ENCODE assay signal across 12 cellular contexts in the genomic region with DNA sequence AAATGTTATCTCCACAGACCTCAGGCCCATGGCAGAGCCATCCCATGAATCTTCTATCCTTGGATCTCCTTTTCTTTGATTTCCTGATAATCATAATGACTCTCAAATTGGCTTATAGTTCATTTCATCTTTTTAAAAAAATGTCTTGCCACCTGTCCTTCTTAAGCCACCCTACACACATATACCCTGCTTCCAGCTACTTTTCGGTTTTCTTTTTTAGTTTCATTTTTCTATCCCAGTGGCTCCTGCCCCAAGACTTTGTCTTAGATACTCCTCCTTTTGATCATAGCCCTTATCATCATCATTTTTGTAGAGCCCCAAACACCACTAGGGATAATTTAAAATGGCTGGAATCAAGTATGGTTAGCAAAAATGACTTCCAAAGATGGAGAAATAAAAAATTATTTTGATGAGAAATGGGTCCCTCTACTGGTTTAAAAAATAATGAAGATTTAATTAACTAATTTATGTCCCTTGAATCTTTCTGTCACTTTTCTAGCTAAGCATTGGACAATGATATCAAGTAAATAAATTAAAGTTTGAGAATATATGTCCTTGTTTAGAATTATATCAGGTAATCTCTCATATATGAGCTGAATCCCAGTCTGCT.
DNase-seq lines count a peak whose midpoint lies in the region; ATAC-seq and TF ChIP-seq lines count a peak whose summit lies in the region.
"Had no signal": no experiment of that assay in that cellular context is flagged by ENCODE, and none has a peak within 500 bp of the region (broad histone marks: within the 10 kb centered on the region; RNA-seq: fewer than 3 reads in every experiment).

No MANE protein-coding gene starts in this region.

- no peaks in the 10 kb centered on the region for H4K20me1 ChIP-seq in OCI-LY1 (ENCODE audit: insufficient read depth, low read length)

- H3K27ac Mint-ChIP-seq in MCF 10A (ENCODE audit: low read depth, unreplicated experiment) = no peak overlapping the region
- H3K27ac Mint-ChIP-seq: activated T-helper 17 cell treated with anti-CD3 and anti-CD28 coated beads, Interleukin-2, amount 50 U/mL, for 72 hours; naive thymus-derived CD4-positive, alpha-beta T cell had no signal

- H3K4me1 Mint-ChIP-seq in MCF 10A (ENCODE audit: insufficient read depth, unreplicated experiment) = no peaks in the 10 kb centered on the region
- H3K4me1 Mint-ChIP-seq: activated T-helper 17 cell treated with anti-CD3 and anti-CD28 coated beads, Interleukin-2, amount 50 U/mL, for 72 hours; naive thymus-derived CD4-positive, alpha-beta T cell had no signal

- no peaks in the 10 kb centered on the region for H3K9me3 ChIP-seq in breast epithelium
- no peaks in the 10 kb centered on the region for H3K9me3 ChIP-seq in OCI-LY1 (ENCODE audit: low read length)
- H3K9me3 ChIP-seq in upper lobe of right lung = no peaks in the 10 kb centered on the region

- H3F3A ChIP-seq in OCI-LY1 (ENCODE audit: insufficient read depth, low read length) = no peaks in the 10 kb centered on the region

- no peaks in the 10 kb centered on the region for H3K79me2 ChIP-seq in OCI-LY1 (ENCODE audit: insufficient read depth, low read length)

- H2AFZ ChIP-seq in OCI-LY1 (ENCODE audit: low read length) = no peak overlapping the region

- no peak for ATAC-seq in upper lobe of right lung
- ATAC-seq: activated T-helper 17 cell treated with anti-CD3 and anti-CD28 coated beads, Interleukin-2, amount 50 U/mL, for 72 hours; naive thymus-derived CD4-positive, alpha-beta T cell had no signal

- DNase-seq in MCF 10A (ENCODE audit: unreplicated experiment) = no peak
- no peak for DNase-seq in breast epithelium (ENCODE audit: low spot score in 2 of 2)
- DNase-seq in fibroblast of peridontal ligament (ENCODE audit: extremely low read depth) = peak; percentile 44
- DNase-seq in upper lobe of right lung = no peak
- no peak for DNase-seq in activated naive CD4-positive, alpha-beta T cell treated with anti-CD3 and anti-CD28 coated beads, Interleukin-2, amount 50 U/mL, for 16 hours
- DNase-seq in DMS79 treated with DMSO at 0.1 percent for 48 hours (lab: John Stamatoyannopoulos, UW) = no peak
- no peak for DNase-seq in stimulated activated CD4-positive, alpha-beta T cell treated with anti-CD3 and anti-CD28 coated beads, Interleukin-2, amount 100 ng/mL, for 24 hours
- DNase-seq: C1 segment of cervical spinal cord; naive thymus-derived CD4-positive, alpha-beta T cell; T-helper 9 cell had no signal

- no peaks in the 10 kb centered on the region for H3K4me1 ChIP-seq in breast epithelium
- H3K4me1 ChIP-seq in OCI-LY1 (ENCODE audit: insufficient read depth, low read length, severe bottlenecking) = no peaks in the 10 kb centered on the region
- H3K4me1 ChIP-seq in upper lobe of right lung = no peaks in the 10 kb centered on the region

- H3K4me3 ChIP-seq in breast epithelium = no peak overlapping the region
- no peak overlapping the region for H3K4me3 ChIP-seq in OCI-LY1 (ENCODE audit: low read depth, low read length, poor library complexity, severe bottlenecking)
- H3K4me3 ChIP-seq in upper lobe of right lung = no peak overlapping the region

- POLR2A ChIA-PET in MCF 10A (lab: Yijun Ruan, JAX) = no interaction called here

- no TSS peak for BruUV-seq in MCF 10A (replicated peaks; lab: Mats Ljungman, UMichigan)

- TF ChIP-seq CTCF in MCF 10A (IDR thresholded peaks at IDR 0.05; ENCODE audit: unreplicated experiment) (no peak), breast epithelium (IDR thresholded peaks at IDR 0.05) (no peak), OCI-LY1 (IDR thresholded peaks at IDR 0.05; ENCODE audit: low read length) (peak; percentile 37; the same call in 1 of the 2 replicates), upper lobe of right lung (IDR thresholded peaks at IDR 0.05) (peak; percentile 13)

- no peaks in the 10 kb centered on the region for H3K36me3 Mint-ChIP-seq in MCF 10A (ENCODE audit: insufficient read depth, unreplicated experiment)
- H3K36me3 Mint-ChIP-seq: naive thymus-derived CD4-positive, alpha-beta T cell had no signal

- H3K9me2 ChIP-seq in OCI-LY1 (ENCODE audit: low read depth, low read length) = no peaks in the 10 kb centered on the region

- no peak overlapping the region for H3K9ac ChIP-seq in OCI-LY1 (ENCODE audit: low read length)

- H3K36me3 ChIP-seq in breast epithelium = no peaks in the 10 kb centered on the region
- H3K36me3 ChIP-seq in OCI-LY1 (ENCODE audit: insufficient read depth, low read length) = no peaks in the 10 kb centered on the region
- no peaks in the 10 kb centered on the region for H3K36me3 ChIP-seq in upper lobe of right lung

- H3K27me3 ChIP-seq in breast epithelium = no peaks in the 10 kb centered on the region
- no peaks in the 10 kb centered on the region for H3K27me3 ChIP-seq in OCI-LY1 (ENCODE audit: insufficient read depth, low read length)
- no peaks in the 10 kb centered on the region for H3K27me3 ChIP-seq in upper lobe of right lung

- H3K9me3 Mint-ChIP-seq in MCF 10A (ENCODE audit: unreplicated experiment) = no peaks in the 10 kb centered on the region

- H3K27me3 Mint-ChIP-seq in MCF 10A (ENCODE audit: insufficient read depth, unreplicated experiment) = peaks cover 67% of the 10 kb centered on the region
- H3K27me3 Mint-ChIP-seq: activated T-helper 17 cell treated with anti-CD3 and anti-CD28 coated beads, Interleukin-2, amount 50 U/mL, for 72 hours had no signal

- no peak overlapping the region for H3K4me2 ChIP-seq in OCI-LY1 (ENCODE audit: low read length)

- H3K27ac ChIP-seq in breast epithelium (no peak overlapping the region), OCI-LY1 (ENCODE audit: low read depth, low read length, poor library complexity, severe bottlenecking) (no peak overlapping the region), upper lobe of right lung (no peak overlapping the region)

- intact Hi-C loops in MCF 10A (cut with micrococcal nuclease) = loop anchor here (5.0 kb wide), 1 partner anchor 422 kb away; no protein-coding TSS in a partner anchor
- intact Hi-C loops in breast epithelium (cut with DNase I; ENCODE audit: low total_unique reads) = no loop called here
- intact Hi-C loops in upper lobe of right lung (cut with DNase I) = no loop called here

- TF ChIP-seq POLR2A in breast epithelium (IDR thresholded peaks at IDR 0.05) = no peak

- CTCF ChIA-PET in MCF 10A (lab: Yijun Ruan, JAX) = interaction anchor here (0.6 to 1.7 kb wide), 6 partner anchors 12 to 175 kb away, joined by 3 to 8 read pairs (median 4); no protein-coding TSS in a partner anchor

- H3K4me3 Mint-ChIP-seq in MCF 10A (ENCODE audit: unreplicated experiment) = peak overlapping the region; percentile 30
- H3K4me3 Mint-ChIP-seq: activated T-helper 17 cell treated with anti-CD3 and anti-CD28 coated beads, Interleukin-2, amount 50 U/mL, for 72 hours; naive thymus-derived CD4-positive, alpha-beta T cell had no signal

Comparison
In these comparisons a context has a peak if more than half of its experiments do, and no peak if none do; other contexts are left out.
1. CTCF ChIP-seq: peak in OCI-LY1 (single experiment) and upper lobe of right lung (single experiment); none in MCF 10A (single experiment) and breast epithelium (0 of 3).